ENCODE assay signal across 33 cellular contexts in the genomic region with DNA sequence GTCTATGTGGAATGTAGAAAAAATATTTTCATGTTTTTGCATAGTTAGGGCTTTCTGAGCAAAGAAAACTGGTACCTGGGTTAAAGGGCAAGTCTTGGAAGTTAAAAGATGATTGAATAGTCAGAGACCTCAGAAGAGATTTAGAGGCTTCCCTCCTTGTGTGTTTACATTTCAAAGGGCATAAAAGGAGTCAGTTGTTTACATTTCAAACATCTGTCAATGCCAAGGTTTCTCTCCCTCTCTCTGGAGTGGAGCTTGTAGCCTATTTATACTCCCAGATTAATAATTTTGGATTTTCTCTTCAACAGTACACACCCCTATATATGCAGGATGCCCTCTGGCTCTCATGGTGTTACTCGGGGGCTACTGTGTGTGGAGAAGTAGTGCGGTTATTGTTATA. TPM values are rescaled to one million over a fixed set of nuclear protein-coding genes. Genes with fewer than 3 reads are reported as not detected.
"Had no signal": no experiment of that assay in that cellular context is flagged by ENCODE, and none has a peak within 500 bp of the region (broad histone marks: within the 10 kb centered on the region; RNA-seq: fewer than 3 reads in every experiment).

No MANE protein-coding gene starts in this region.

- H3K27ac Mint-ChIP-seq: activated CD4-positive, alpha-beta memory T cell treated with anti-CD3 and anti-CD28 coated beads, Interleukin-2, amount 10 ng/mL, durations not matched to agents 7 days and 5 days; activated CD8-positive, alpha-beta memory T cell treated with anti-CD3 and anti-CD28 coated beads, Interleukin-2, amount 10 ng/mL, durations not matched to agents 7 days and 5 days; activated naive CD4-positive, alpha-beta T cell treated with anti-CD3 and anti-CD28 coated beads, Interleukin-2, amount 10 ng/mL, durations not matched to agents 7 days and 5 days; activated naive CD8-positive, alpha-beta T cell had no signal

- H3K36me3 ChIP-seq: ascending aorta, cardiac muscle cell, colonic mucosa, MG63, SJCRH30, WERI-Rb-1 had no signal

- H3K9me3 Mint-ChIP-seq: activated CD4-positive, alpha-beta memory T cell treated with anti-CD3 and anti-CD28 coated beads, Interleukin-2, amount 10 ng/mL, durations not matched to agents 7 days and 5 days; activated naive CD4-positive, alpha-beta T cell treated with anti-CD3 and anti-CD28 coated beads, Interleukin-2, amount 10 ng/mL, durations not matched to agents 7 days and 5 days; central memory CD8-positive, alpha-beta T cell had no signal

- H3K4me1 Mint-ChIP-seq: activated CD4-positive, alpha-beta memory T cell treated with anti-CD3 and anti-CD28 coated beads, Interleukin-2, amount 10 ng/mL, durations not matched to agents 7 days and 5 days; activated CD8-positive, alpha-beta memory T cell treated with anti-CD3 and anti-CD28 coated beads, Interleukin-2, amount 10 ng/mL, durations not matched to agents 7 days and 5 days; activated naive CD4-positive, alpha-beta T cell treated with anti-CD3 and anti-CD28 coated beads, Interleukin-2, amount 10 ng/mL, durations not matched to agents 7 days and 5 days; central memory CD8-positive, alpha-beta T cell had no signal

- H3K4me3 Mint-ChIP-seq: activated CD4-positive, alpha-beta memory T cell treated with anti-CD3 and anti-CD28 coated beads, Interleukin-2, amount 10 ng/mL, durations not matched to agents 7 days and 5 days; activated CD8-positive, alpha-beta memory T cell treated with anti-CD3 and anti-CD28 coated beads, Interleukin-2, amount 10 ng/mL, durations not matched to agents 7 days and 5 days; activated naive CD4-positive, alpha-beta T cell treated with anti-CD3 and anti-CD28 coated beads, Interleukin-2, amount 10 ng/mL, durations not matched to agents 7 days and 5 days; activated naive CD8-positive, alpha-beta T cell; central memory CD8-positive, alpha-beta T cell had no signal

- H3K4me3 ChIP-seq: ascending aorta, cardiac muscle cell, colonic mucosa, MG63, SJCRH30, SK-N-MC had no signal

- H3K27ac ChIP-seq: ascending aorta, cardiac muscle cell, colonic mucosa, SJCRH30, SK-N-MC, WERI-Rb-1 had no signal

- H3K4me1 ChIP-seq: ascending aorta, colonic mucosa, SJCRH30 had no signal

- H3K27me3 ChIP-seq: ascending aorta, cardiac muscle cell, colonic mucosa, MG63, SJCRH30 had no signal

- ATAC-seq: activated CD8-positive, alpha-beta memory T cell treated with anti-CD3 and anti-CD28 coated beads, Interleukin-2, amount 10 ng/mL, durations not matched to agents 7 days and 5 days; Panc1 had no signal

- DNase-seq: activated CD4-positive, alpha-beta memory T cell treated with anti-CD3 and anti-CD28 coated beads, Interleukin-2, amount 10 ng/mL, durations not matched to agents 7 days and 5 days; activated CD4-positive, alpha-beta T cell treated with anti-CD3 and anti-CD28 coated beads for 1 hour; activated CD4-positive, alpha-beta T cell treated with anti-CD3 and anti-CD28 coated beads for 48 hours; activated CD4-positive, CD25-positive, alpha-beta regulatory T cell; activated CD8-positive, alpha-beta memory T cell treated with anti-CD3 and anti-CD28 coated beads for 24 hours; activated CD8-positive, alpha-beta memory T cell treated with anti-CD3 and anti-CD28 coated beads, Interleukin-2, amount 10 ng/mL, durations not matched to agents 7 days and 5 days; activated CD8-positive, alpha-beta memory T cell treated with anti-CD3 and anti-CD28 coated beads, Interleukin-2, amount 50 U/mL, for 48 hours; activated effector memory CD4-positive, alpha-beta T cell treated with Interleukin-2 at 50 U/mL for 16 hours; activated naive CD4-positive, alpha-beta T cell treated with anti-CD3 and anti-CD28 coated beads, Interleukin-2, amount 10 ng/mL, durations not matched to agents 7 days and 5 days; activated T-cell treated with anti-CD3 and anti-CD28 coated beads, Interleukin-2, amount 50 U/mL, for 48 hours; amygdala; colonic mucosa; Kasumi-1; MG63; NCI-H1048; NCI-H1105 treated with DMSO at 0.1 percent for 48 hours; NCI-H1436 treated with DMSO at 0.1 percent for 48 hours; NCI-H1694 treated with DMSO at 0.1 percent for 48 hours; NCI-H2029; NCI-H446; NCI-H524 treated with DMSO at 0.1 percent for 48 hours; SHP77; SJCRH30; T1000; WERI-Rb-1 had no signal

- H3K36me3 Mint-ChIP-seq: activated CD8-positive, alpha-beta memory T cell treated with anti-CD3 and anti-CD28 coated beads, Interleukin-2, amount 10 ng/mL, durations not matched to agents 7 days and 5 days; activated naive CD4-positive, alpha-beta T cell treated with anti-CD3 and anti-CD28 coated beads, Interleukin-2, amount 10 ng/mL, durations not matched to agents 7 days and 5 days had no signal

- H3K9me3 ChIP-seq: ascending aorta, colonic mucosa, MG63, SJCRH30 had no signal

RNA-seq across cellular contexts. Expression of a gene that starts 8.6 kb away (rescaled TPM):
- total RNA-seq: activated CD4-positive, alpha-beta memory T cell treated with anti-CD3 and anti-CD28 coated beads, Interleukin-2, amount 10 ng/mL, durations not matched to agents 7 days and 5 days; activated CD8-positive, alpha-beta memory T cell treated with anti-CD3 and anti-CD28 coated beads, Interleukin-2, amount 10 ng/mL, durations not matched to agents 7 days and 5 days; ascending aorta; cardiac muscle cell; OCI-LY7; SJCRH30; T-helper 1 cell treated with Interleukin-12 subunit alpha and Interleukin-12 subunit beta and Interleukin-4 antibody, amounts not matched to agents 30 ng/mL and 1 ng/mL, for 36 hours had no signal
- polyA plus RNA-seq: cardiac muscle cell had no signal
